Comparison of ENCODE assay signal across 25 cellular contexts in the genomic region with DNA sequence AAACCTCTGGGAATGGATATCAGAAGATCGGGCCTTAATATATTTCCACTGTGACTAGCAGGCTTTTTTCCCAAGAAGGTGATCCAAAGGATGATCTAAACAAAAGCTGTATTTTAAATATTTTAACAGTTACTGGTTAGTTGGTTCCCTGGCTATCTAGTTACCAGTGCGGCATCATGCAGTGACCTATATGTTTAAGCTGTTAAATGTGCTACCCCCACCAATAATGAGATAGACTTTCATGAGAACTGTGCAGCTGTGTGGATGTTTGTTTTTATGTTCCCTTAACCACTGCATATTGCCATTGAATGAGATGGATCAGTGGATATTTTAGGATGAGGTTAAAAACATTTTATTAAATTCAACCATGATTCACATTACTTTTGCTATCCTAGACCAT. TPM values are rescaled to one million over a fixed set of nuclear protein-coding genes. Genes with fewer than 3 reads are reported as not detected.
A peak's percentile ranks its signal among the peaks of the same experiment; 100 is the strongest.
DNase-seq lines count a peak whose midpoint lies in the region; ATAC-seq and TF ChIP-seq lines count a peak whose summit lies in the region.
"Had no signal": no experiment of that assay in that cellular context is flagged by ENCODE, and none has a peak within 500 bp of the region (broad histone marks: within the 10 kb centered on the region; RNA-seq: fewer than 3 reads in every experiment).

No MANE protein-coding gene starts in this region.

- peak overlapping the region; percentile 13 for H3K27ac Mint-ChIP-seq in T-helper 2 cell treated with Interferon-gamma antibody and Interleukin-4, amounts not matched to agents 5 μg/mL and 100 μg/mL, for 36 hours
- peak overlapping the region; percentile 61 for H3K27ac Mint-ChIP-seq in stimulated activated effector memory CD8-positive, alpha-beta T cell treated with anti-CD3 and anti-CD28 coated beads, Interleukin-12 subunit alpha, Interleukin-12 subunit beta, amount 100 ng/mL, for 72 hours

- TF ChIP-seq RAD21 in IMR-90 (IDR thresholded peaks at IDR 0.05; ENCODE audit: low read length) = no peak

- no peak overlapping the region for H3K56ac ChIP-seq in IMR-90 (ENCODE audit: extremely low read depth, insufficient read depth, low read length)

- dilution Hi-C loops in IMR-90 (cut with HindIII; ENCODE audit: low sequenced_read_pairs, unreplicated experiment) = no loop called here

- H3K4me3 ChIP-seq in IMR-90 (ENCODE audit: insufficient read depth, low read depth, low read length) (no peak overlapping the region), adrenal gland (no peak overlapping the region), WERI-Rb-1 (ENCODE audit: low read depth, low read length) (no peak overlapping the region)
- H3K4me3 ChIP-seq: GM23248 had no signal

- no peak overlapping the region for H2BK20ac ChIP-seq in IMR-90 (ENCODE audit: low read depth, low read length)

- H3K27me3 ChIP-seq in IMR-90 (ENCODE audit: control insufficient read depth, insufficient read depth, low read length) = no peaks in the 10 kb centered on the region
- no peaks in the 10 kb centered on the region for H3K27me3 ChIP-seq in adrenal gland
- no peaks in the 10 kb centered on the region for H3K27me3 ChIP-seq in WERI-Rb-1 (ENCODE audit: insufficient read depth, low read depth, severe bottlenecking)
- H3K27me3 ChIP-seq: BE2C had no signal

- TF ChIP-seq POLR2A in IMR-90 (IDR thresholded peaks at IDR 0.05; ENCODE audit: low read depth, low read length) (no peak), adrenal gland (IDR thresholded peaks at IDR 0.05) (no peak)

- H3K18ac ChIP-seq in IMR-90 (ENCODE audit: low read depth, low read length) = no peak overlapping the region

- H3K23ac ChIP-seq in IMR-90 (ENCODE audit: low read depth, low read length) = no peak overlapping the region

- no peak overlapping the region for H3K4me2 ChIP-seq in IMR-90 (ENCODE audit: low read depth, low read length)

- ATAC-seq in IMR-90 (ENCODE audit: low read depth) = peak; percentile 27; the same call in 1 of the 2 replicates
- ATAC-seq in stimulated activated effector memory CD8-positive, alpha-beta T cell treated with anti-CD3 and anti-CD28 coated beads, Interleukin-12 subunit alpha, Interleukin-12 subunit beta, amount 100 ng/mL, for 72 hours = no peak
- ATAC-seq: Panc1 had no signal

- no peak overlapping the region for H4K91ac ChIP-seq in IMR-90 (ENCODE audit: insufficient read depth, low read depth, low read length)

- no CpG with 5 or more reads among the region's 2 CpGs for WGBS in IMR-90 (ENCODE audit: extremely low coverage in 2 of 2, insufficient read length in 1 of 2), 2 experiments
- 72 to 84% (median 77%) methylated on average over 2 of the region's 2 CpGs for WGBS in adrenal gland, 4 donors

- H2AK9ac ChIP-seq in IMR-90 (replicated peaks; ENCODE audit: low read depth, low read length, poor library complexity) = no peak overlapping the region

- no peaks in the 10 kb centered on the region for H3K9me3 Mint-ChIP-seq in T-helper 2 cell treated with Interferon-gamma antibody and Interleukin-4, amounts not matched to agents 5 μg/mL and 100 μg/mL, for 36 hours
- H3K9me3 Mint-ChIP-seq in stimulated activated effector memory CD8-positive, alpha-beta T cell treated with anti-CD3 and anti-CD28 coated beads, Interleukin-12 subunit alpha, Interleukin-12 subunit beta, amount 100 ng/mL, for 72 hours = no peaks in the 10 kb centered on the region
- H3K9me3 Mint-ChIP-seq: CD14-positive monocyte had no signal

- no peak overlapping the region for H2AFZ ChIP-seq in IMR-90 (replicated peaks; ENCODE audit: low read length, poor library complexity)
- H2AFZ ChIP-seq: GM23248 had no signal

- in situ Hi-C loops in IMR-90 (cut with MboI; ENCODE audit: low sequenced_read_pairs) = no loop called here

- peaks cover 6% of the 10 kb centered on the region; the same call in 1 of the 2 replicates for H4K20me1 ChIP-seq in IMR-90 (ENCODE audit: insufficient read depth, low read length)

- BruUV-seq in IMR-90 (replicated peaks; lab: Mats Ljungman, UMichigan) = no TSS peak

- peaks cover 32 to 57% of the 10 kb centered on the region in 2 experiments for H3K79me1 ChIP-seq in IMR-90 (ENCODE audit: low read depth in 1 of 2, low read length in 2 of 2)

- H3K4me1 ChIP-seq in IMR-90 (ENCODE audit: control insufficient read depth, insufficient read depth, low read length) (peaks cover 14% of the 10 kb centered on the region), adrenal gland (replicated peaks in 1 of 2) (peaks cover 33 to 85% of the 10 kb centered on the region in 2 donors)
- H3K4me1 ChIP-seq: BE2C had no signal

- H3K4me1 Mint-ChIP-seq in T-helper 2 cell treated with Interferon-gamma antibody and Interleukin-4, amounts not matched to agents 5 μg/mL and 100 μg/mL, for 36 hours (ENCODE audit: low read depth) = peaks cover 62% of the 10 kb centered on the region
- H3K4me1 Mint-ChIP-seq in stimulated activated effector memory CD8-positive, alpha-beta T cell treated with anti-CD3 and anti-CD28 coated beads, Interleukin-12 subunit alpha, Interleukin-12 subunit beta, amount 100 ng/mL, for 72 hours = peaks cover 77% of the 10 kb centered on the region

- H3K4me3 Mint-ChIP-seq in T-helper 2 cell treated with Interferon-gamma antibody and Interleukin-4, amounts not matched to agents 5 μg/mL and 100 μg/mL, for 36 hours = no peak overlapping the region
- H3K4me3 Mint-ChIP-seq in stimulated activated effector memory CD8-positive, alpha-beta T cell treated with anti-CD3 and anti-CD28 coated beads, Interleukin-12 subunit alpha, Interleukin-12 subunit beta, amount 100 ng/mL, for 72 hours = no peak overlapping the region
- H3K4me3 Mint-ChIP-seq: CD14-positive monocyte had no signal

- no peaks in the 10 kb centered on the region for H3K27me3 Mint-ChIP-seq in T-helper 2 cell treated with Interferon-gamma antibody and Interleukin-4, amounts not matched to agents 5 μg/mL and 100 μg/mL, for 36 hours (ENCODE audit: low read depth)

- H3K9me3 ChIP-seq in IMR-90 (ENCODE audit: control insufficient read depth, insufficient read depth, low read length) (no peaks in the 10 kb centered on the region), adrenal gland (replicated peaks in 1 of 3) (no peaks in the 10 kb centered on the region), WERI-Rb-1 (ENCODE audit: severe bottlenecking) (no peaks in the 10 kb centered on the region)
- H3K9me3 ChIP-seq: BE2C had no signal

- POLR2A ChIA-PET in IMR-90 (lab: Charles Lee; ENCODE audit: unreplicated experiment) = no interaction called here

- no peak for DNase-seq in T-helper 2 cell treated with Interferon-gamma antibody and Interleukin-4, amounts not matched to agents 5 μg/mL and 100 μg/mL, for 36 hours (ENCODE audit: low spot score)
- no peak for DNase-seq in T-helper 2 cell
- peak; percentile 69 for DNase-seq in IMR-90
- DNase-seq in adrenal gland = no peak
- no peak for DNase-seq in stimulated activated effector memory CD8-positive, alpha-beta T cell treated with anti-CD3 and anti-CD28 coated beads, Interleukin-12 subunit alpha, Interleukin-12 subunit beta, amount 100 ng/mL, for 72 hours (ENCODE audit: low spot score in 2 of 2)
- DNase-seq in NCI-H2227 treated with DMSO at 0.1 percent for 48 hours (lab: John Stamatoyannopoulos, UW) = no peak
- DNase-seq in WERI-Rb-1 = no peak
- no peak for DNase-seq in effector CD4-positive, alpha-beta T cell
- DNase-seq: 8988T, ACHN, BE2C, COR-L47, GM23248, H7, KG1, NCI-H1092, NCI-H1417 treated with DMSO at 0.1 percent for 48 hours, NCI-H1694 treated with DMSO at 0.1 percent for 48 hours, NCI-H2081, NCI-H2171 treated with DMSO at 0.1 percent for 48 hours, NCI-H524, NCI-H774, SHP77 had no signal

- no peak overlapping the region for H2BK5ac ChIP-seq in IMR-90 (ENCODE audit: low read depth, low read length, poor library complexity, severe bottlenecking)

- TF ChIP-seq CTCF in IMR-90 (conservative IDR thresholded peaks at IDR 0.05; ENCODE audit: low read depth, low read length) = no peak
- no peak for TF ChIP-seq CTCF in adrenal gland (IDR thresholded peaks at IDR 0.05)
- TF ChIP-seq CTCF in WERI-Rb-1 (IDR thresholded peaks at IDR 0.05; ENCODE audit: low read depth, low read length) = no peak

- H4K8ac ChIP-seq in IMR-90 (ENCODE audit: low read depth in 2 of 2, low read length in 2 of 2) = no peak overlapping the region

- no peak overlapping the region for H4K5ac ChIP-seq in IMR-90 (ENCODE audit: low read depth, low read length)

- H3K9me1 ChIP-seq in IMR-90 (ENCODE audit: insufficient read depth, low read length) = peaks cover 21% of the 10 kb centered on the region

- H3K36me3 Mint-ChIP-seq in T-helper 2 cell treated with Interferon-gamma antibody and Interleukin-4, amounts not matched to agents 5 μg/mL and 100 μg/mL, for 36 hours (ENCODE audit: low read depth) = peaks cover 71% of the 10 kb centered on the region
- H3K36me3 Mint-ChIP-seq in stimulated activated effector memory CD8-positive, alpha-beta T cell treated with anti-CD3 and anti-CD28 coated beads, Interleukin-12 subunit alpha, Interleukin-12 subunit beta, amount 100 ng/mL, for 72 hours = peaks cover 71% of the 10 kb centered on the region

- no peak overlapping the region for H2BK120ac ChIP-seq in IMR-90 (ENCODE audit: low read depth, low read length)

- CTCF ChIA-PET in IMR-90 (lab: Yijun Ruan, JAX) = interaction anchor here (1.3 kb wide), 1 partner anchor 34 kb away, joined by 4 read pairs; no protein-coding TSS in a partner anchor

- intact Hi-C loops in IMR-90 (cut with micrococcal nuclease) = no loop called here
- intact Hi-C loops in adrenal gland (cut with DNase I) = no loop called here

- no peak overlapping the region for H3K4ac ChIP-seq in IMR-90 (ENCODE audit: low read depth, low read length)

- H3K27ac ChIP-seq in IMR-90 (ENCODE audit: insufficient read depth, low read length) = no peak overlapping the region
- H3K27ac ChIP-seq in adrenal gland = peak overlapping the region in 3 of 5 donors; percentile 22 to 80 (median 56)
- H3K27ac ChIP-seq in WERI-Rb-1 = no peak overlapping the region
- H3K27ac ChIP-seq: GM23248 had no signal

- H3K36me3 ChIP-seq in IMR-90 (ENCODE audit: control insufficient read depth, insufficient read depth, low read length) = no peaks in the 10 kb centered on the region
- no peaks in the 10 kb centered on the region for H3K36me3 ChIP-seq in adrenal gland (replicated peaks in 1 of 2)
- H3K36me3 ChIP-seq in WERI-Rb-1 = no peaks in the 10 kb centered on the region
- H3K36me3 ChIP-seq: BE2C had no signal

- peak overlapping the region; percentile 40 for H3K14ac ChIP-seq in IMR-90 (replicated peaks; ENCODE audit: low read depth, low read length)

- H2AK5ac ChIP-seq in IMR-90 (ENCODE audit: low read depth, low read length) = no peak overlapping the region

- H3K9ac ChIP-seq in IMR-90 (ENCODE audit: low read depth, low read length) = no peak overlapping the region
- H3K9ac ChIP-seq: GM23248 had no signal

- H2BK15ac ChIP-seq in IMR-90 (ENCODE audit: low read depth, low read length) = no peak overlapping the region

TF ChIP-seq in IMR-90, 13 proteins besides CTCF, POLR2A, EP300 and RAD21 (continues in another document):
- TF ChIP-seq MXI1 (IDR thresholded peaks at IDR 0.05; ENCODE audit: borderline replicate concordance, low read depth, low read length) (no peak), MAZ (IDR thresholded peaks at IDR 0.05; ENCODE audit: borderline replicate concordance, low read depth, low read length) (no peak)

RNA-seq across cellular contexts. Expression of a gene that starts 17.0 kb away (rescaled TPM):
- total RNA-seq in IMR-90 (2012; rRNA removed) (2.2 and 2.7 TPM in 2 replicates), adrenal gland (100 to 1,000 TPM in 5 of 8 donors, 10 to 100 TPM in 3; 47.7 to 205 (median 122) TPM)
- polyA plus RNA-seq in IMR-90 (2012; rRNA removed) (3.7 and 4.1 TPM in 2 replicates), adrenal gland (10 to 100 TPM; 31.9 to 52.4 (median 32.6) TPM)
- 3.2 and 3.4 TPM in 2 replicates for polyA plus RNA-seq in IMR-90 (2012; cell fraction: cytosol; rRNA removed)
- 7.5 and 10.9 TPM in 2 replicates for polyA plus RNA-seq in IMR-90 (2012; cell fraction: nucleus; rRNA removed; ENCODE audit: low replicate concordance)

Comparison
In these comparisons a context has a peak if more than half of its experiments do, and no peak if none do; other contexts are left out.
1. H3K27ac ChIP-seq: peak in adrenal gland (3 of 5); none in IMR-90 (single experiment) and WERI-Rb-1 (single experiment).
2. RNA of a gene that starts 17.0 kb away (total RNA-seq): 47.7 to 205 TPM in adrenal gland; 2.2 to 2.7 TPM in IMR-90; every median in the first group is over 10 times any median in the second.